Comparison of ENCODE assay signal across 9 cellular contexts in genomic region chrX:120749141-120749846, GRCh38.
DNase-seq lines count a peak whose midpoint lies in the region; ATAC-seq and TF ChIP-seq lines count a peak whose summit lies in the region.
"Had no signal": no experiment of that assay in that cellular context is flagged by ENCODE, and none has a peak within 500 bp of the region (broad histone marks: within the 10 kb centered on the region; RNA-seq: fewer than 3 reads in every experiment).

No MANE protein-coding gene starts in this region.

- H3K36me3 Mint-ChIP-seq in activated T-helper 17 cell treated with anti-CD3 and anti-CD28 coated beads, Interleukin-2, amount 50 U/mL, for 72 hours (ENCODE audit: low read depth): no peaks in the 10 kb centered on the region

- peak; percentile 54 for TF ChIP-seq POLR2A in Raji (IDR thresholded peaks at IDR 0.05; ENCODE audit: insufficient read depth, low read depth, low read length)

- DNase-seq in BJ (ENCODE audit: low read depth) (peak; percentile 41), medulla oblongata (ENCODE audit: extremely low spot score) (no peak), left colon (no peak)
- no peak for DNase-seq in effector CD4-positive, alpha-beta T cell
- DNase-seq: activated CD4-positive, alpha-beta T cell treated with anti-CD3 and anti-CD28 coated beads for 1 hour had no signal

- no peaks in the 10 kb centered on the region for H3K27me3 Mint-ChIP-seq in activated T-helper 17 cell treated with anti-CD3 and anti-CD28 coated beads, Interleukin-2, amount 50 U/mL, for 72 hours

- H3K4me3 Mint-ChIP-seq in activated T-helper 17 cell treated with anti-CD3 and anti-CD28 coated beads, Interleukin-2, amount 50 U/mL, for 72 hours: no peak overlapping the region

- no peaks in the 10 kb centered on the region for H3K9me3 Mint-ChIP-seq in activated T-helper 17 cell treated with anti-CD3 and anti-CD28 coated beads, Interleukin-2, amount 50 U/mL, for 72 hours

- no peak overlapping the region for H3K27ac Mint-ChIP-seq in activated T-helper 17 cell treated with anti-CD3 and anti-CD28 coated beads, Interleukin-2, amount 50 U/mL, for 72 hours

- POLR2A ChIA-PET in BJ (lab: Charles Lee): interaction anchor here (1.0 kb wide), 1 partner anchor 14 kb away, joined by 3 read pairs; no protein-coding TSS in a partner anchor

- no peaks in the 10 kb centered on the region for H3K36me3 ChIP-seq in BJ (ENCODE audit: control insufficient read depth, insufficient read depth, low read length)

- TF ChIP-seq CTCF in BJ (IDR thresholded peaks at IDR 0.05; ENCODE audit: insufficient read depth, low read depth, low read length): no peak

- peak; percentile 88 for ATAC-seq in GM19395 (IDR thresholded peaks at IDR 0.05; ENCODE audit: unreplicated experiment)
- ATAC-seq in HG03354 (IDR thresholded peaks at IDR 0.05; ENCODE audit: poor library complexity, severe bottlenecking, unreplicated experiment): peak; percentile 81
- no peak for ATAC-seq in activated T-helper 17 cell treated with anti-CD3 and anti-CD28 coated beads, Interleukin-2, amount 50 U/mL, for 72 hours (replicated peaks)
- ATAC-seq in left colon: no peak

- peaks cover 13% of the 10 kb centered on the region for H3K4me1 Mint-ChIP-seq in activated T-helper 17 cell treated with anti-CD3 and anti-CD28 coated beads, Interleukin-2, amount 50 U/mL, for 72 hours

- CTCF ChIA-PET in BJ (lab: Yijun Ruan, JAX): interaction anchor here (1.0 to 2.1 kb wide), 4 partner anchors 12 to 22 kb away, joined by 3 to 5 read pairs (median 4); no protein-coding TSS in a partner anchor

- no peaks in the 10 kb centered on the region for H3K27me3 ChIP-seq in BJ (ENCODE audit: control insufficient read depth, insufficient read depth, low read length)

- intact Hi-C loops in left colon (cut with DNase I, micrococcal nuclease): no loop called here

- no peak overlapping the region for H3K4me3 ChIP-seq in BJ (ENCODE audit: low read depth, low read length)

Comparison
In these comparisons a context has a peak if more than half of its experiments do, and no peak if none do; other contexts are left out.
1. ATAC-seq: peak in GM19395 (single experiment) and HG03354 (single experiment); none in activated T-helper 17 cell treated with anti-CD3 and anti-CD28 coated beads, Interleukin-2, amount 50 U/mL, for 72 hours (single experiment) and left colon (single experiment).